ENCODE assay signal across 8 cellular contexts in the genomic region with DNA sequence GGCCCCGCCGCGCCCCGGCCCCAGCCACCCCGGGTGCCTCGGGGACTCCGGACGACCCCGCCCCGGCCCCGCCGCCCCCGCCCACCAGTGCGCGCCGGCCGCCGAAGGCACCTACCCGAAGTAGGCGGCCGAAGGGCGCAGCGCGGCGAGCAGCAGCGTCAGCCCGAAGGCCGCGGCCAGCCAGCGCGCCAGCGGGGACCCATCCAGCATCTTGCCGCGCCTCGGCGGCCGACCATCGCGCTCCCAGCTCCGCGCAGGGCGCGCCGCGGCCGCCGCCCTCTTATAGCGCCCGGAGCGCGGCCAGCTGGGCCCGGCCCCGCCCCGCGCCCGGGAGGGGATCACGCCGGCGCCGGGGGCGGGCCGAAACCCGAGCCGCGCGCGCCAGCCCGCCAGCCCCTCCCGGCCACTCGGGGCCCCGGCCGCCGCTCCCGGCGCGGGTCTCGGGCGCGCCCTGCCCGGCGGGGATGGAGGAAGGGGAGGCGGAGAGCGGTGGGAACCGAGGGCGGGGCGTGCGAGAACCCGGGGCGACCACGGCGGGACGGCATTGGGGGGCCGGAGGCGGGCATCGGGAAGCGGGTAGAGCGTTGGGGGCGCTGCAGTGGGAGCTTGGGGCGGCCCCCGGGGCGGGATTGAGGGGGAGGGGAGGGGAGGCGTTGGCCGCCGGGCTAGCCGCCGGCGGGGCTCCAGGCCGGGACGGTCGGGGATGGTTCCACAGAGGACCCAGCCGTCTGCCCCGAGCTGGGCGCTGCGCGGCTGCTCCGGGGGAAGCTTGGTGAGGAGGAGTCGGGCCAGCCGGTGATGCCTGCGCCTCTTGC. TPM values are rescaled to one million over a fixed set of nuclear protein-coding genes. Genes with fewer than 3 reads are reported as not detected.
DNase-seq lines count a peak whose midpoint lies in the region; ATAC-seq lines count a peak whose summit lies in the region.

A gene with protein sequence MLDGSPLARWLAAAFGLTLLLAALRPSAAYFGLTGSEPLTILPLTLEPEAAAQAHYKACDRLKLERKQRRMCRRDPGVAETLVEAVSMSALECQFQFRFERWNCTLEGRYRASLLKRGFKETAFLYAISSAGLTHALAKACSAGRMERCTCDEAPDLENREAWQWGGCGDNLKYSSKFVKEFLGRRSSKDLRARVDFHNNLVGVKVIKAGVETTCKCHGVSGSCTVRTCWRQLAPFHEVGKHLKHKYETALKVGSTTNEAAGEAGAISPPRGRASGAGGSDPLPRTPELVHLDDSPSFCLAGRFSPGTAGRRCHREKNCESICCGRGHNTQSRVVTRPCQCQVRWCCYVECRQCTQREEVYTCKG (minus strand): TSS at position 255 of the 815 bp plus-strand sequence. CDS start 45 bp downstream, at position 210.

- peak within 1 kb of the TSS; percentile 76 for H3K4me3 ChIP-seq in GM23248

- H3K27me3 ChIP-seq in GM23248 (replicated peaks; ENCODE audit: insufficient read depth), result no peaks in the 10 kb centered on the region

- DNase-seq in COLO668 (lab: John Stamatoyannopoulos, UW; ENCODE audit: unreplicated experiment), result peak; percentile 92
- peak; percentile 81 for DNase-seq in GM23248
- DNase-seq in NCI-H510A (lab: John Stamatoyannopoulos, UW), result peak; percentile 59
- peak in 1 of 61 donors; percentile 18 for DNase-seq in caudate nucleus (lab: John Stamatoyannopoulos, UW)
- DNase-seq in islet precursor cell, result peak; percentile 78
- peak in 1 of 2 donors; percentile 10 for DNase-seq in stimulated activated naive CD8-positive, alpha-beta T cell treated with anti-CD3 and anti-CD28 coated beads, Interleukin-15, amount 100 ng/mL, for 72 hours
- DNase-seq in SHP77 treated with DMSO at 0.1 percent for 48 hours (lab: John Stamatoyannopoulos, UW), result no peak

- no peaks in the 10 kb centered on the region for H4K20me1 ChIP-seq in GM23248 (ENCODE audit: insufficient read depth)

- H3K4me1 ChIP-seq in GM23248 (ENCODE audit: insufficient read depth), result peaks cover 8% of the 10 kb centered on the region; the same call in 1 of the 2 replicates

- H3K27ac ChIP-seq in GM23248, result no peak within 1 kb of the TSS
- peak within 1 kb of the TSS; percentile 8 for H3K27ac ChIP-seq in caudate nucleus (ENCODE audit: low read depth, low read length)

- peak; percentile 31 for ATAC-seq in stimulated activated naive CD8-positive, alpha-beta T cell treated with anti-CD3 and anti-CD28 coated beads, Interleukin-15, amount 100 ng/mL, for 72 hours
- ATAC-seq in HG03108 (IDR thresholded peaks at IDR 0.05; ENCODE audit: unreplicated experiment), result no peak

- H3K27ac Mint-ChIP-seq in stimulated activated naive CD8-positive, alpha-beta T cell treated with anti-CD3 and anti-CD28 coated beads, Interleukin-15, amount 100 ng/mL, for 72 hours, result no peak within 1 kb of the TSS

- no peaks in the 10 kb centered on the region for H3K79me2 ChIP-seq in GM23248 (ENCODE audit: insufficient read depth)

- peak within 1 kb of the TSS; percentile 74 for H3K4me2 ChIP-seq in GM23248 (ENCODE audit: unreplicated experiment)

- WGBS in GM23248 (ENCODE audit: low coverage in 1 of 2, low lambda C conversion rate in 2 of 2, missing lambda C conversion rate in 2 of 2), 2 experiments, result 1 to 2% methylated on average over 41 to 59 of the region's 119 CpGs

- peak within 1 kb of the TSS; percentile 56 for H3K9ac ChIP-seq in GM23248

- no peaks in the 10 kb centered on the region for H3K9me2 ChIP-seq in GM23248 (ENCODE audit: insufficient read depth)

- peak within 1 kb of the TSS; percentile 66 to 71 for H3K4me3 Mint-ChIP-seq in stimulated activated naive CD8-positive, alpha-beta T cell treated with anti-CD3 and anti-CD28 coated beads, Interleukin-15, amount 100 ng/mL, for 72 hours

- peaks cover 16% of the 10 kb centered on the region for H3K4me1 Mint-ChIP-seq in stimulated activated naive CD8-positive, alpha-beta T cell treated with anti-CD3 and anti-CD28 coated beads, Interleukin-15, amount 100 ng/mL, for 72 hours

- in situ Hi-C loops in GM23248 (cut with MboI), result loop anchor here (25.0 kb wide), 1 partner anchor 461 kb away; no protein-coding TSS in a partner anchor

- H3K9me3 Mint-ChIP-seq in stimulated activated naive CD8-positive, alpha-beta T cell treated with anti-CD3 and anti-CD28 coated beads, Interleukin-15, amount 100 ng/mL, for 72 hours, result no peaks in the 10 kb centered on the region

- H3K9me3 ChIP-seq in GM23248 (ENCODE audit: low read depth), result no peaks in the 10 kb centered on the region

- peaks cover 6% of the 10 kb centered on the region for H3F3A ChIP-seq in GM23248 (ENCODE audit: insufficient read depth)

- peaks cover 52% of the 10 kb centered on the region for H3K27me3 Mint-ChIP-seq in stimulated activated naive CD8-positive, alpha-beta T cell treated with anti-CD3 and anti-CD28 coated beads, Interleukin-15, amount 100 ng/mL, for 72 hours

- peak within 1 kb of the TSS; percentile 78 for H2AFZ ChIP-seq in GM23248

- no peaks in the 10 kb centered on the region for H3K36me3 ChIP-seq in GM23248 (ENCODE audit: low read depth)

RNA-seq across cellular contexts. Expression of the gene that starts here (rescaled TPM):
- total RNA-seq in GM23248 (2014; rRNA removed; shearing (Covaris generic)), result 2.1 TPM in 2 replicates
- 0.09 and 0.29 TPM in 2 replicates for polyA plus RNA-seq in GM23248 (2016; fragmentation: Nextera tagmentation; extraction: Ambion mirVana)
